Comparison of ENCODE assay signal across 8 cellular contexts in the genomic region with DNA sequence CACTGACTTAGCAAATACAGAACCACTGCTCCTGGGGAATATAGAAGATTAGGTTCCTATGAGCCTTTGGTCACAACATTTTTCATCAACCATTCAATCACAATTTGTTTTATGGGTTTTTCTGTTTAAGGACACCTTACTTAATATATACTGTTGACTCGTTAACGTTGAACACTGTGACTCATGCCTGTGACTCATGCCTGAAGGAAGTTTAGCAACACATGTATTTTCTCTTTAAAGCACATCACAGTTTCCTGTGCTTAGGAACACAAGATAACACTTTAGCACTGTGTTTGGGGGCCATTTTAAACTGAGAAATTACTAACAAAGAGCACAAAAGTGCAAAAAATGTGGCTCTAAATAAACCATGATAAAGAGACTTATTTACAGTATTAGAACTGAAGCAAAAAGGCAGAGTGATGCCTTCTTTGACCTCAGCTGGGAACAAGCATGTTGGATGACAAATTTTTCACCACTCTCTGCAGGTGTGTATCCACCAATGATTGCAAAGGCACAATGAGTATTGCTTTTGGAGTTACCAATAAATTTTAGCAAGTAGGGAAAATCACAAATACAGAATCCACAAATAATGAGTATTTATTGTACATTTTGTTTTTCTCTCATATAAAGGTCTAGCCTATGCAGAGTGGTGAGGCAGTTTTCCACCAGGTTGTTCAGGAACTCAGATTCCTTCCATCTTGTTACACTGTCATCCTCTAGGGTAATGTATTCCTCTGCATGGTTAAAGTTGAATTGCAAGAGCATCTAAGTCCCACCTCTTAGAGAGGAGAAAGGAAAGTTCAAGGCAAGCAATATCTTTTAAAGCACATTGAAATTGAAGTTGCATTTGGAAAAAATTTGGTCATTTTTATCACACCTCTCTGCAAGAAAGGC. TPM values are rescaled to one million over a fixed set of nuclear protein-coding genes. Genes with fewer than 3 reads are reported as not detected.
DNase-seq lines count a peak whose midpoint lies in the region; ATAC-seq, FAIRE-seq and TF ChIP-seq lines count a peak whose summit lies in the region.

No MANE protein-coding gene starts in this region.

- no peak for TF ChIP-seq POLR2A in GM12892 (IDR thresholded peaks at IDR 0.05; ENCODE audit: low read depth, low read length)

- TF ChIP-seq CTCF in choroid plexus epithelial cell (conservative IDR thresholded peaks at IDR 0.05; ENCODE audit: low read depth, low read length) (no peak), omental fat pad (IDR thresholded peaks at IDR 0.05) (no peak)

- DNase-seq in stimulated activated naive CD4-positive, alpha-beta T cell treated with Interleukin-2 at 50 U/mL for 16 hours (lab: John Stamatoyannopoulos, UW), result peak; percentile 58
- DNase-seq in stimulated activated naive CD4-positive, alpha-beta T cell (lab: John Stamatoyannopoulos, UW), result no peak
- DNase-seq in choroid plexus epithelial cell (ENCODE audit: low read depth) (peak; percentile 96), omental fat pad (ENCODE audit: low spot score) (no peak), GM12892 (ENCODE audit: insufficient read length) (no peak), cerebellar nuclear complex (lab: John Stamatoyannopoulos, UW) (no peak)

- FAIRE-seq in TTC549 (lab: Jason Lieb, UNC), result peak; percentile 97
- no peak for FAIRE-seq in GM12892 (lab: Jason Lieb, UNC)

- no peak overlapping the region for H3K4me3 ChIP-seq in choroid plexus epithelial cell (ENCODE audit: low read depth, low read length)

- ATAC-seq in omental fat pad (ENCODE audit: low FRiP score) (peak; percentile 97), HG03565 (IDR thresholded peaks at IDR 0.05; ENCODE audit: unreplicated experiment) (no peak)

RNA-seq across cellular contexts. Expression of a gene that starts 7.3 kb away (rescaled TPM):
- 1 to 10 TPM in 1 of 4 donors, under 1 TPM in 3; 0.28 to 3.0 (median 0.70) TPM for total RNA-seq in omental fat pad
- 0.25 TPM for polyA plus RNA-seq in GM12892 (2012; ENCODE audit: missing spikeins)

RNA-seq across cellular contexts. Expression of a gene that starts 21.5 kb away (rescaled TPM):
- 10 to 100 TPM; 33.1 to 72.3 (median 65.1) TPM for total RNA-seq in omental fat pad
- 67.0 TPM for polyA plus RNA-seq in GM12892 (2012; ENCODE audit: missing spikeins)

Comparison
In these comparisons a context has a peak if more than half of its experiments do, and no peak if none do; other contexts are left out.
1. DNase-seq: peak in stimulated activated naive CD4-positive, alpha-beta T cell treated with Interleukin-2 at 50 U/mL for 16 hours (single experiment) and choroid plexus epithelial cell (single experiment); none in stimulated activated naive CD4-positive, alpha-beta T cell (0 of 6), omental fat pad (single experiment), GM12892 (single experiment) and cerebellar nuclear complex (0 of 2).